ENCODE assay signal across 8 cellular contexts in the genomic region with DNA sequence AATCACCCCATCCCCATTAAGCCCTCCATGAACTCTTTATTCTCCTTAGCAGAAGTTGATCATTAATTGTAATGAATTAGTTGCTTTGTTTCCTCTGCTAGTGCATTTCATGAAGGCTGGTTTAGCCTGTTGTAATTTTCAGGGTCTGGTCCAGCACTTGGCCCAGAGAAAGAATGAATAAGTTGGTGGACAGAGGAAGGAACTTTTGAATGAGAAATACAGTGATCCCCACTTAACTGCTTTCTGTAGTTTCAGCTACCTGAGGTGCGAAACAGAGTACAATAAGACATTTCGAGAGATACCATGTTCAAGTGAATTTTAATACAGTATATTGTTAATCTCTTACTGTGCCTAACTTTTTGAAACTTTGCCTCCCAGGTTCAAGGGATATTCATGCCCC. TPM values are rescaled to one million over a fixed set of nuclear protein-coding genes. Genes with fewer than 3 reads are reported as not detected.
DNase-seq lines count a peak whose midpoint lies in the region; ATAC-seq and TF ChIP-seq lines count a peak whose summit lies in the region.

No MANE protein-coding gene starts in this region.

- peak; percentile 9 for DNase-seq in GM03348 (ENCODE audit: low spot score)
- no peak for DNase-seq in OCI-LY7 (ENCODE audit: low spot score)
- DNase-seq in effector memory CD8-positive, alpha-beta T cell: no peak
- DNase-seq in osteocyte (ENCODE audit: extremely low spot score, unreplicated experiment): no peak
- no peak for DNase-seq in GOT3 (lab: John Stamatoyannopoulos, UW)
- DNase-seq in mesenteric fat pad (ENCODE audit: low spot score): no peak

- no peaks in the 10 kb centered on the region for H3K9me3 Mint-ChIP-seq in effector memory CD8-positive, alpha-beta T cell
- H3K9me3 Mint-ChIP-seq in osteocyte (ENCODE audit: unreplicated experiment): no peaks in the 10 kb centered on the region

- H3K36me3 ChIP-seq in OCI-LY7 (ENCODE audit: insufficient read depth, low read length): peaks cover 10% of the 10 kb centered on the region; the same call in 1 of the 2 replicates

- no peaks in the 10 kb centered on the region for H3K36me3 Mint-ChIP-seq in effector memory CD8-positive, alpha-beta T cell (ENCODE audit: insufficient read depth)
- no peaks in the 10 kb centered on the region for H3K36me3 Mint-ChIP-seq in osteocyte (ENCODE audit: unreplicated experiment)

- H3K4me1 ChIP-seq in OCI-LY7 (ENCODE audit: insufficient read depth, low read length, poor library complexity, severe bottlenecking): peaks cover 50% of the 10 kb centered on the region

- no peaks in the 10 kb centered on the region for H3K9me3 ChIP-seq in OCI-LY7 (ENCODE audit: low read length)

- H3K27ac ChIP-seq in OCI-LY7 (ENCODE audit: low read depth, low read length, poor library complexity, severe bottlenecking): peak overlapping the region; percentile 14

- peaks cover 56% of the 10 kb centered on the region for H3K79me2 ChIP-seq in OCI-LY7 (ENCODE audit: insufficient read depth, low read depth, low read length)

- POLR2A ChIA-PET in OCI-LY7 (lab: Charles Lee): interaction anchor here (0.6 to 2.0 kb wide), 8 partner anchors 8 to 689 kb away, joined by 3 to 8 read pairs (median 4); no protein-coding TSS in a partner anchor

- no peak overlapping the region for H2AFZ ChIP-seq in OCI-LY7 (ENCODE audit: low read length)

- H3K4me3 Mint-ChIP-seq in effector memory CD8-positive, alpha-beta T cell: peak overlapping the region; percentile 90 to 94
- peak overlapping the region; percentile 96 for H3K4me3 Mint-ChIP-seq in osteocyte (ENCODE audit: unreplicated experiment)

- TF ChIP-seq CTCF in OCI-LY7 (conservative IDR thresholded peaks at IDR 0.05; ENCODE audit: low read length): no peak
- TF ChIP-seq CTCF in osteocyte (IDR thresholded peaks at IDR 0.05): no peak

- peak overlapping the region; percentile 77 for H3K4me2 ChIP-seq in OCI-LY7 (ENCODE audit: low read length)

- intact Hi-C loops in OCI-LY7 (cut with micrococcal nuclease; ENCODE audit: unreplicated experiment): no loop called here

- peak overlapping the region; percentile 80 for H3K4me3 ChIP-seq in OCI-LY7 (ENCODE audit: low read depth, low read length, poor library complexity, severe bottlenecking)

- no peak for ATAC-seq in effector memory CD8-positive, alpha-beta T cell (replicated peaks)
- ATAC-seq in HG02852 (IDR thresholded peaks at IDR 0.05; ENCODE audit: unreplicated experiment) (no peak), GM18873 (IDR thresholded peaks at IDR 0.05; ENCODE audit: low FRiP score, unreplicated experiment) (no peak)

- BruUV-seq in OCI-LY7 (replicated peaks; lab: Mats Ljungman, UMichigan): no TSS peak

- 0 out of 2 replicates have a peak, but pooled peaks cover 8% of the 10 kb centered on the region for H4K20me1 ChIP-seq in OCI-LY7 (ENCODE audit: insufficient read depth, low read length)

- no peaks in the 10 kb centered on the region for H3K27me3 Mint-ChIP-seq in effector memory CD8-positive, alpha-beta T cell
- H3K27me3 Mint-ChIP-seq in osteocyte (ENCODE audit: unreplicated experiment): no peaks in the 10 kb centered on the region

- no peaks in the 10 kb centered on the region for H3K9me2 ChIP-seq in OCI-LY7 (ENCODE audit: insufficient read depth, low read length)

- peaks cover 28 to 46% of the 10 kb centered on the region in 2 donors for H3K4me1 Mint-ChIP-seq in effector memory CD8-positive, alpha-beta T cell (ENCODE audit: low read depth in 2 of 2)
- H3K4me1 Mint-ChIP-seq in osteocyte (ENCODE audit: unreplicated experiment): peaks cover 38% of the 10 kb centered on the region

- CTCF ChIA-PET in OCI-LY7 (lab: Charles Lee; ENCODE audit: unreplicated experiment): no interaction called here

- peak overlapping the region; percentile 88 to 91 for H3K27ac Mint-ChIP-seq in effector memory CD8-positive, alpha-beta T cell
- peak overlapping the region; percentile 92 for H3K27ac Mint-ChIP-seq in osteocyte (ENCODE audit: unreplicated experiment)

RNA-seq across cellular contexts. Expression of gene SOAT1, which starts 1.8 kb away (rescaled TPM):
- total RNA-seq in OCI-LY7 (2014; rRNA removed; shearing (Covaris generic)): 8.7 and 11.1 TPM in 2 replicates
- total RNA-seq in OCI-LY7 (2022): 29.6 and 34.0 TPM in 2 replicates
- total RNA-seq in osteocyte: 39.6 and 41.3 TPM in 2 replicates
- 59.2 TPM for total RNA-seq in mesenteric fat pad
